ENCODE assay signal across 8 cellular contexts in genomic region chr17:17724991-17725852, GRCh38. TPM values are rescaled to one million over a fixed set of nuclear protein-coding genes. Genes with fewer than 3 reads are reported as not detected.
DNase-seq lines count a peak whose midpoint lies in the region; ATAC-seq and TF ChIP-seq lines count a peak whose summit lies in the region.

No MANE protein-coding gene starts in this region.

- H3K4me3 Mint-ChIP-seq in activated naive CD4-positive, alpha-beta T cell treated with anti-CD3 and anti-CD28 coated beads, Interleukin-2, amount 10 ng/mL, durations not matched to agents 7 days and 5 days: peak overlapping the region; percentile 45

- no peaks in the 10 kb centered on the region for H3K4me1 ChIP-seq in right lobe of liver
- peaks cover 0 to 87% (median 26%) of the 10 kb centered on the region in 4 donors for H3K4me1 ChIP-seq in tibial nerve

- H3K9me3 ChIP-seq in right lobe of liver (no peaks in the 10 kb centered on the region), tibial nerve (no peaks in the 10 kb centered on the region)

- H3K4me3 ChIP-seq in astrocyte of the cerebellum (ENCODE audit: low read depth, low read length) (peak overlapping the region; percentile 53), right lobe of liver (peak overlapping the region in 2 of 3 donors; percentile 25 to 39), tibial nerve (peak overlapping the region; percentile 38 to 65 (median 53))

- intact Hi-C loops in right lobe of liver (cut with DNase I): no loop called here

- in situ Hi-C loops in astrocyte of the cerebellum (cut with HindIII; ENCODE audit: low sequenced_read_pairs): no loop called here

- H3K36me3 ChIP-seq in right lobe of liver (no peaks in the 10 kb centered on the region), tibial nerve (no peaks in the 10 kb centered on the region)

- no peak for TF ChIP-seq EP300 in tibial nerve (IDR thresholded peaks at IDR 0.05)

- no peaks in the 10 kb centered on the region for H3K9me3 Mint-ChIP-seq in activated naive CD4-positive, alpha-beta T cell treated with anti-CD3 and anti-CD28 coated beads, Interleukin-2, amount 10 ng/mL, durations not matched to agents 7 days and 5 days

- TF ChIP-seq CTCF in astrocyte of the cerebellum (IDR thresholded peaks at IDR 0.05; ENCODE audit: low read depth, low read length, missing control alignments) (no peak), right lobe of liver (IDR thresholded peaks at IDR 0.05) (no peak), tibial nerve (IDR thresholded peaks at IDR 0.05) (no peak)

- ATAC-seq in right lobe of liver (peak; percentile 42 to 70 (median 68)), GM18517 (IDR thresholded peaks at IDR 0.05; ENCODE audit: unreplicated experiment) (no peak)

- CTCF ChIA-PET in activated naive CD4-positive, alpha-beta T cell treated with anti-CD3 and anti-CD28 coated beads, Interleukin-2, amount 10 ng/mL, durations not matched to agents 7 days and 5 days (lab: Charles Lee): interaction anchor here (1.2 kb wide), 1 partner anchor 43 kb away, joined by 6 read pairs; no protein-coding TSS in a partner anchor

- no peak for DNase-seq in activated naive CD4-positive, alpha-beta T cell treated with anti-CD3 and anti-CD28 coated beads, Interleukin-2, amount 10 ng/mL, durations not matched to agents 7 days and 5 days
- DNase-seq in activated naive CD4-positive, alpha-beta T cell (lab: John Stamatoyannopoulos, UW): no peak
- DNase-seq in astrocyte of the cerebellum (ENCODE audit: low read depth) (no peak), right lobe of liver (peak; percentile 59 to 71 (median 66)), tibial nerve (ENCODE audit: low spot score in 2 of 2) (no peak), cortex of kidney (lab: John Stamatoyannopoulos, UW) (no peak)
- no peak for DNase-seq in central memory CD4-positive, alpha-beta T cell

- peaks cover 13% of the 10 kb centered on the region for H3K36me3 Mint-ChIP-seq in activated naive CD4-positive, alpha-beta T cell treated with anti-CD3 and anti-CD28 coated beads, Interleukin-2, amount 10 ng/mL, durations not matched to agents 7 days and 5 days

- 57% methylated on average over 18 of the region's 37 CpGs for WGBS in right lobe of liver (ENCODE audit: insufficient coverage, low coverage, low lambda C conversion rate, missing lambda C conversion rate)
- WGBS in tibial nerve, 2 donors: 25 to 26% methylated on average over 28 to 30 of the region's 37 CpGs

- no peak overlapping the region for H3K27ac Mint-ChIP-seq in activated naive CD4-positive, alpha-beta T cell treated with anti-CD3 and anti-CD28 coated beads, Interleukin-2, amount 10 ng/mL, durations not matched to agents 7 days and 5 days

- H3K27ac ChIP-seq in right lobe of liver: peak overlapping the region in 2 of 3 donors; percentile 40 to 67
- H3K27ac ChIP-seq in tibial nerve: peak overlapping the region; percentile 27 to 77 (median 58)

- H3K27me3 ChIP-seq in right lobe of liver: no peaks in the 10 kb centered on the region
- H3K27me3 ChIP-seq in tibial nerve: no peaks in the 10 kb centered on the region

- no peak for TF ChIP-seq POLR2A in right lobe of liver (IDR thresholded peaks at IDR 0.05)
- no peak for TF ChIP-seq POLR2A in tibial nerve (IDR thresholded peaks at IDR 0.05)

- H3K4me1 Mint-ChIP-seq in activated naive CD4-positive, alpha-beta T cell treated with anti-CD3 and anti-CD28 coated beads, Interleukin-2, amount 10 ng/mL, durations not matched to agents 7 days and 5 days: peaks cover 43% of the 10 kb centered on the region

- peaks cover 66% of the 10 kb centered on the region for H3K27me3 Mint-ChIP-seq in activated naive CD4-positive, alpha-beta T cell treated with anti-CD3 and anti-CD28 coated beads, Interleukin-2, amount 10 ng/mL, durations not matched to agents 7 days and 5 days

RNA-seq across cellular contexts. Expression of gene RAI1, which starts 44.0 kb away (rescaled TPM):
- total RNA-seq in right lobe of liver (10 to 100 TPM in 2 of 6 experiments, 1 to 10 TPM in 4; 6.1 to 14.5 (median 8.4) TPM), tibial nerve (10 to 100 TPM; 32.9 to 52.7 (median 45.9) TPM)

Comparison
In these comparisons a context has a peak if more than half of its experiments do, and no peak if none do; other contexts are left out.
1. DNase-seq: peak in right lobe of liver (3 of 3); none in activated naive CD4-positive, alpha-beta T cell treated with anti-CD3 and anti-CD28 coated beads, Interleukin-2, amount 10 ng/mL, durations not matched to agents 7 days and 5 days (single experiment), activated naive CD4-positive, alpha-beta T cell (0 of 4), astrocyte of the cerebellum (single experiment), tibial nerve (0 of 2), central memory CD4-positive, alpha-beta T cell (single experiment) and cortex of kidney (single experiment).
2. Peak in every context shown above with its lines, with median percentiles within 50 percentile points of each other: H3K4me3 ChIP-seq.